26 cellular contexts compared by ENCODE assay signal in the genomic region with DNA sequence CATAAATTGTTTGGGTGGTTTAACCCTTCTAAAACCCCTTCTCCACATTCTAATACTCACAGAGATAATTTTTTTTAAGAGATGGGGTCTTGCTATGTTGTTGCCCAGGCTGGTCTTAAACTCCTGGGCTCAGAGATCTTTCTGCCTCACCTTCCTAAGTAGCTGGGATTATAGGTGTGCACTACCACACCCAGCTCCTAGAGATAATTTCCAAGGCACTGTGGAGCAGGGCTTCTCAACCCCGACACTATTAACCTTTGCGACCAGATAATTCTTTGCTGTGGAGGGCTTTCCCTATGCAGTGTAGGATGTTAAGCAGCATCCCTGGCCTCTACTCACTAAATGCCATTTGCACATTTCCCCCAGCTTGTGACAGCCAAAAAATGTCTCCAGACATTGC. TPM values are rescaled to one million over a fixed set of nuclear protein-coding genes. Genes with fewer than 3 reads are reported as not detected.
DNase-seq lines count a peak whose midpoint lies in the region; ATAC-seq, FAIRE-seq and TF ChIP-seq lines count a peak whose summit lies in the region.
"Had no signal": no experiment of that assay in that cellular context is flagged by ENCODE, and none has a peak within 500 bp of the region (broad histone marks: within the 10 kb centered on the region; RNA-seq: fewer than 3 reads in every experiment).

No MANE protein-coding gene starts in this region.

- H3K4me2 ChIP-seq in K562 (ENCODE audit: insufficient read depth, low read length) = no peak overlapping the region
- H3K4me2 ChIP-seq: A549, GM23338 had no signal

- no peaks in the 10 kb centered on the region for H3K9me3 Mint-ChIP-seq in Caco-2 (ENCODE audit: unreplicated experiment)
- H3K9me3 Mint-ChIP-seq in progenitor cell of endocrine pancreas (ENCODE audit: low read depth) = no peaks in the 10 kb centered on the region
- H3K9me3 Mint-ChIP-seq: CD14-positive monocyte; CD4-positive, alpha-beta T cell; CD8-positive, alpha-beta memory T cell; GM23338; HFFc6 had no signal

- no peaks in the 10 kb centered on the region for H3K27me3 Mint-ChIP-seq in Caco-2 (ENCODE audit: insufficient read depth, unreplicated experiment)
- no peaks in the 10 kb centered on the region for H3K27me3 Mint-ChIP-seq in progenitor cell of endocrine pancreas

- in situ Hi-C loops in K562 (cut with MboI) = no loop called here

- 51% methylated on average over 2 of the region's 2 CpGs for WGBS in K562 (ENCODE audit: insufficient coverage, low coverage, missing lambda C conversion rate)

- TF ChIP-seq POLR2A in K562 (conservative IDR thresholded peaks at IDR 0.05) (no peak), breast epithelium (IDR thresholded peaks at IDR 0.05) (no peak)

- H3K4me3 Mint-ChIP-seq in Caco-2 (ENCODE audit: unreplicated experiment) (no peak overlapping the region), progenitor cell of endocrine pancreas (ENCODE audit: low read depth) (no peak overlapping the region)
- H3K4me3 Mint-ChIP-seq: CD14-positive monocyte; CD4-positive, alpha-beta T cell; CD8-positive, alpha-beta memory T cell; GM23338; HFFc6 had no signal

- no peak for TF ChIP-seq RAD21 in K562 (CRISPR knock-in tag; conservative IDR thresholded peaks at IDR 0.05 in 1 of 2, IDR thresholded peaks at IDR 0.05 in 1 of 2)

- no peak for FAIRE-seq in K562 (lab: Jason Lieb, UNC)
- FAIRE-seq: A549, GM12891, GM18507 had no signal

- POLR2A ChIA-PET in Caco-2 (lab: Charles Lee) (no interaction called here), K562 (lab: Yijun Ruan, JAX) (interaction anchor here (1.0 to 1.4 kb wide), 2 partner anchors 12 to 25 kb away, joined by 3 to 4 read pairs; no protein-coding TSS in a partner anchor)

- H3K27ac ChIP-seq in K562 (ENCODE audit: extremely low read depth, low read depth, low read length) (no peak overlapping the region), breast epithelium (no peak overlapping the region)
- H3K27ac ChIP-seq: A549; BLaER1 treated with 17β-estradiol and CSF1 and Interleukin-3, amounts not matched to agents 10 nM and 100 nM had no signal

- ATAC-seq in K562 (peak; percentile 9; the same call in 1 of the 3 replicates), mucosa of descending colon (peak; percentile 68)
- ATAC-seq: A549, GM23338 had no signal

- TF ChIP-seq CTCF in Caco-2 (IDR thresholded peaks at IDR 0.05; ENCODE audit: insufficient read depth in 1 of 2, low read depth in 1 of 2, low read length in 1 of 2, severe bottlenecking in 1 of 2, unreplicated experiment in 1 of 2) = no peak
- no peak for TF ChIP-seq CTCF in K562 (IDR thresholded peaks at IDR 0.05 in 2 of 3, conservative IDR thresholded peaks at IDR 0.05 in 1 of 3; ENCODE audit: insufficient read depth in 2 of 3, low read depth in 1 of 3, low read length in 3 of 3)
- no peak for TF ChIP-seq CTCF in mucosa of descending colon (IDR thresholded peaks at IDR 0.05)
- TF ChIP-seq CTCF in progenitor cell of endocrine pancreas (IDR thresholded peaks at IDR 0.05; ENCODE audit: unreplicated experiment) = no peak
- no peak for TF ChIP-seq CTCF in breast epithelium (IDR thresholded peaks at IDR 0.05)

- intact Hi-C loops in Caco-2 (cut with micrococcal nuclease; ENCODE audit: unreplicated experiment) = no loop called here
- intact Hi-C loops in K562 (cut with micrococcal nuclease) = no loop called here
- intact Hi-C loops in mucosa of descending colon (cut with DNase I, micrococcal nuclease) = no loop called here
- intact Hi-C loops in breast epithelium (cut with DNase I; ENCODE audit: low total_unique reads) = no loop called here

- H3K9me3 ChIP-seq in Caco-2 (no peaks in the 10 kb centered on the region), K562 (replicated peaks; ENCODE audit: control insufficient read depth, insufficient read depth, low read depth, low read length) (no peaks in the 10 kb centered on the region), mucosa of descending colon (no peaks in the 10 kb centered on the region), breast epithelium (no peaks in the 10 kb centered on the region)
- H3K9me3 ChIP-seq: A549; BE2C; BLaER1 treated with 17β-estradiol and CSF1 and Interleukin-3, amounts not matched to agents 10 nM and 100 nM; HAP-1 had no signal

- H3K79me2 ChIP-seq in K562 (ENCODE audit: control insufficient read depth, insufficient read depth, low read length) = no peaks in the 10 kb centered on the region

- H3K4me1 ChIP-seq in Caco-2 (no peaks in the 10 kb centered on the region), K562 (replicated peaks in 1 of 2; ENCODE audit: control insufficient read depth in 2 of 2, insufficient read depth in 2 of 2, low read length in 2 of 2) (peaks cover 21% of the 10 kb centered on the region in 2 experiments), mucosa of descending colon (ENCODE audit: low read depth) (peaks cover 7% of the 10 kb centered on the region), breast epithelium (no peaks in the 10 kb centered on the region)
- H3K4me1 ChIP-seq: A549, BE2C, HAP-1 had no signal

- H3K4me1 Mint-ChIP-seq in Caco-2 (ENCODE audit: low read depth, unreplicated experiment) (peaks cover 11% of the 10 kb centered on the region), progenitor cell of endocrine pancreas (ENCODE audit: low read depth) (peaks cover 10% of the 10 kb centered on the region)

- H3K9ac ChIP-seq in K562 (ENCODE audit: insufficient read depth in 1 of 2, low read depth in 2 of 2, low read length in 2 of 2) = no peak overlapping the region; a peak in 1 of 4 replicates
- H3K9ac ChIP-seq: BLaER1 treated with 17β-estradiol and CSF1 and Interleukin-3, amounts not matched to agents 10 nM and 100 nM had no signal

- H3K36me3 Mint-ChIP-seq in Caco-2 (ENCODE audit: insufficient read depth, unreplicated experiment) (no peaks in the 10 kb centered on the region), progenitor cell of endocrine pancreas (ENCODE audit: insufficient read depth) (no peaks in the 10 kb centered on the region)
- H3K36me3 Mint-ChIP-seq: CD14-positive monocyte had no signal

- CTCF ChIA-PET in Caco-2 (lab: Charles Lee) (no interaction called here), K562 (lab: Yijun Ruan, JAX; ENCODE audit: low intra/inter-chr PET ratio) (no interaction called here)

- no peaks in the 10 kb centered on the region for H4K20me1 ChIP-seq in K562 (replicated peaks; ENCODE audit: control insufficient read depth, insufficient read depth, low read length)

- no peak for TF ChIP-seq EP300 in K562 (IDR thresholded peaks at IDR 0.05; ENCODE audit: low read length)

- H3K27me3 ChIP-seq in Caco-2 (replicated peaks; ENCODE audit: control insufficient read depth, insufficient read depth, low read length) (no peaks in the 10 kb centered on the region), K562 (ENCODE audit: control insufficient read depth in 2 of 2, insufficient read depth in 2 of 2, low read length in 2 of 2) (no peaks in the 10 kb centered on the region), breast epithelium (no peaks in the 10 kb centered on the region)
- H3K27me3 ChIP-seq: BE2C; BLaER1 treated with 17β-estradiol and CSF1 and Interleukin-3, amounts not matched to agents 10 nM and 100 nM had no signal

- H3K4me3 ChIP-seq in Caco-2 (ENCODE audit: low read depth, low read length) (no peak overlapping the region), K562 (no peak overlapping the region), mucosa of descending colon (no peak overlapping the region), breast epithelium (no peak overlapping the region)
- H3K4me3 ChIP-seq: A549; BLaER1 treated with 17β-estradiol and CSF1 and Interleukin-3, amounts not matched to agents 10 nM and 100 nM; GM23338; HAP-1 had no signal

- no TSS peak for BruUV-seq in Caco-2 (replicated peaks; lab: Mats Ljungman, UMichigan)
- BruUV-seq in K562 (replicated peaks; lab: Mats Ljungman, UMichigan) = no TSS peak

- DNase-seq in Caco-2 (no peak), K562 (ENCODE audit: extremely low read depth in 1 of 4, low spot score in 3 of 4) (no peak), mucosa of descending colon (no peak), progenitor cell of endocrine pancreas (ENCODE audit: low spot score, unreplicated experiment) (no peak), hepatic stellate cell (ENCODE audit: low spot score) (no peak), activated T-cell treated with anti-CD3 and anti-CD28 coated beads for 4 hours (no peak), HT-29 (ENCODE audit: low spot score) (no peak), breast epithelium (ENCODE audit: low spot score in 2 of 2) (no peak)
- DNase-seq: 8988T; ACHN; AML-193; BE2C; Calu3; CD4-positive, alpha-beta T cell; CD8-positive, alpha-beta memory T cell; DMS53; DMS79 treated with DMSO at 0.1 percent for 48 hours; GF-D8; HFFc6 had no signal

- peak overlapping the region; percentile 1 for H3K27ac Mint-ChIP-seq in Caco-2 (ENCODE audit: unreplicated experiment)
- peak overlapping the region; percentile 35 for H3K27ac Mint-ChIP-seq in progenitor cell of endocrine pancreas
- H3K27ac Mint-ChIP-seq: CD4-positive, alpha-beta T cell; CD8-positive, alpha-beta memory T cell; GM23338; HFFc6 had no signal

- no peaks in the 10 kb centered on the region for H3K9me1 ChIP-seq in K562 (ENCODE audit: control insufficient read depth, insufficient read depth, low read length)

- no peaks in the 10 kb centered on the region for H3K36me3 ChIP-seq in Caco-2 (ENCODE audit: control insufficient read depth, insufficient read depth, low read length)
- no peaks in the 10 kb centered on the region for H3K36me3 ChIP-seq in K562 (ENCODE audit: control insufficient read depth, insufficient read depth, low read length)
- H3K36me3 ChIP-seq in mucosa of descending colon (ENCODE audit: low read depth) = no peaks in the 10 kb centered on the region
- no peaks in the 10 kb centered on the region for H3K36me3 ChIP-seq in breast epithelium
- H3K36me3 ChIP-seq: BE2C, HAP-1 had no signal

- peak overlapping the region; percentile 35; the same call in 1 of the 2 replicates for H2AFZ ChIP-seq in K562 (ENCODE audit: low read depth, low read length)
- H2AFZ ChIP-seq: GM23338 had no signal

RNA-seq across cellular contexts. Expression of gene RREB1, which starts 8.8 kb away (rescaled TPM):
- 48.6 and 51.1 TPM in 2 replicates for total RNA-seq in Caco-2 (2022)
- 128 and 141 TPM in 2 replicates for total RNA-seq in K562 (2011; cell fraction: chromatin; rRNA removed; ENCODE audit: low replicate concordance)
- 88.6 and 91.1 TPM in 2 replicates for total RNA-seq in K562 (2011; cell fraction: nucleolus; rRNA removed)
- total RNA-seq in K562 (2011; cell fraction: nucleoplasm; rRNA removed) = 120 and 166 TPM in 2 replicates
- 19.3 and 34.7 TPM in 2 replicates for total RNA-seq in K562 (2014; rRNA removed)
- total RNA-seq in K562 (2014; rRNA removed; fragmentation: Illumina TruSeq; extraction: Trizol) = 24.3 and 25.0 TPM in 2 replicates
- 21.9 and 22.1 TPM in 2 replicates for total RNA-seq in K562 (2015; rRNA removed; fragmentation: Illumina TruSeq; extraction: Trizol)
- total RNA-seq in K562 (2021) = 64.2 and 65.7 TPM in 2 replicates
- 5.2 and 6.0 TPM in 2 replicates for polyA plus RNA-seq in K562 (2011; rRNA removed)
- 5.6 and 6.8 TPM in 2 replicates for polyA plus RNA-seq in K562 (2011; cell fraction: cytosol; rRNA removed)
- 25.5 and 29.7 TPM in 2 replicates for polyA plus RNA-seq in K562 (2011; cell fraction: nucleus; rRNA removed)
- polyA plus RNA-seq in K562 (2012) = 20.6 and 20.9 TPM in 2 replicates
- 23.6 and 25.9 TPM in 2 replicates for polyA plus RNA-seq in K562 (2014; fragmentation: Illumina TruSeq; extraction: Trizol)
- 1 to 10 TPM; 3.3 to 4.8 TPM for polyA plus RNA-seq in K562 (2014; fragmentation: Nextera tagmentation; extraction: Ambion mirVana)
- 15.6 and 19.6 TPM in 2 replicates for polyA plus RNA-seq in K562 (2014; rRNA removed)
- polyA minus RNA-seq in K562 (2011; rRNA and poly(A)+ RNA removed) = 42.2 and 45.2 TPM in 2 replicates
- 34.1 and 47.8 TPM in 2 replicates for polyA minus RNA-seq in K562 (2011; cell fraction: cytosol; rRNA and poly(A)+ RNA removed)
- polyA minus RNA-seq in K562 (2011; cell fraction: nucleus; rRNA and poly(A)+ RNA removed) = 48.1 and 74.3 TPM in 2 replicates
- total RNA-seq in mucosa of descending colon = 10 to 100 TPM; 64.9 to 85.9 (median 74.7) TPM
- total RNA-seq in progenitor cell of endocrine pancreas = 67.2 and 71.7 TPM in 2 replicates
- total RNA-seq in HT-29 (2014; rRNA removed; shearing (Covaris generic)) = 21.6 and 23.9 TPM in 2 replicates
- total RNA-seq in breast epithelium = 10 to 100 TPM; 36.0 to 39.8 (median 39.7) TPM
